ENCODE assay signal across 2 cellular contexts in genomic region chr9:136684339-136684738, GRCh38.
TF ChIP-seq lines count a peak whose summit lies in the region.

No MANE protein-coding gene starts in this region.

TF ChIP-seq in IMR-90, 13 proteins besides CTCF, POLR2A, EP300 and RAD21:
- TF ChIP-seq SMC3 (IDR thresholded peaks at IDR 0.05; ENCODE audit: low read depth, low read length) (no peak), BHLHE40 (IDR thresholded peaks at IDR 0.05; ENCODE audit: low read depth, low read length) (no peak), FOS (IDR thresholded peaks at IDR 0.05; ENCODE audit: low read depth, low read length) (no peak), CHD1 (IDR thresholded peaks at IDR 0.05; ENCODE audit: low read depth, low read length) (no peak)
TF ChIP-seq in IMR-90: peak in this region for 0.

TF ChIP-seq in H1, 55 proteins besides CTCF, POLR2A, EP300 and RAD21:
- no peak for TF ChIP-seq HDAC6 (IDR thresholded peaks at IDR 0.05; ENCODE audit: low read depth, low read length)
- TF ChIP-seq FOSL1 (IDR thresholded peaks at IDR 0.05; ENCODE audit: insufficient read depth, low read depth, low read length) = no peak
- TF ChIP-seq ZNF274 (IDR thresholded peaks at IDR 0.05; ENCODE audit: borderline replicate concordance, extremely low read depth, low read length) = no peak
- TF ChIP-seq CTBP2 (IDR thresholded peaks at IDR 0.05; ENCODE audit: borderline replicate concordance, insufficient read depth, insufficient read length, low read length) = no peak
